Comparison of ENCODE assay signal across 8 cellular contexts in genomic region chr9:89519393-89519805, GRCh38. TPM values are rescaled to one million over a fixed set of nuclear protein-coding genes. Genes with fewer than 3 reads are reported as not detected.
A peak's percentile ranks its signal among the peaks of the same experiment; 100 is the strongest.
DNase-seq lines count a peak whose midpoint lies in the region; ATAC-seq and TF ChIP-seq lines count a peak whose summit lies in the region.

No MANE protein-coding gene starts in this region.

- TF ChIP-seq POLR2A in breast epithelium (IDR thresholded peaks at IDR 0.05) (no peak), erythroblast (IDR thresholded peaks at IDR 0.05; ENCODE audit: low read length) (no peak)

- H3K4me1 ChIP-seq in breast epithelium: no peaks in the 10 kb centered on the region
- no peaks in the 10 kb centered on the region for H3K4me1 ChIP-seq in foreskin keratinocyte
- H3K4me1 ChIP-seq in thymus (ENCODE audit: control insufficient read depth, insufficient read depth, low read length): peaks cover 53% of the 10 kb centered on the region

- DNase-seq in MCF 10A (ENCODE audit: unreplicated experiment) (peak; percentile 96), breast epithelium (ENCODE audit: low spot score in 2 of 2) (no peak), T-helper 17 cell (no peak), foreskin keratinocyte (peak; percentile 40 to 71), NCI-H510A (lab: John Stamatoyannopoulos, UW) (no peak), erythroblast (lab: John Stamatoyannopoulos, UW) (no peak), SHP77 treated with DMSO at 0.1 percent for 48 hours (lab: John Stamatoyannopoulos, UW) (no peak)

- intact Hi-C loops in MCF 10A (cut with micrococcal nuclease): no loop called here
- intact Hi-C loops in breast epithelium (cut with DNase I; ENCODE audit: low total_unique reads): no loop called here

- H3K27ac Mint-ChIP-seq in MCF 10A (ENCODE audit: low read depth, unreplicated experiment) (peak overlapping the region; percentile 21), T-helper 17 cell (peak overlapping the region; percentile 91)

- CTCF ChIA-PET in MCF 10A (lab: Yijun Ruan, JAX): interaction anchor here (1.0 to 1.2 kb wide), 2 partner anchors 11 to 30 kb away, joined by 5 to 7 read pairs; no protein-coding TSS in a partner anchor

- H3K4me1 Mint-ChIP-seq in MCF 10A (ENCODE audit: insufficient read depth, unreplicated experiment): peaks cover 10% of the 10 kb centered on the region
- peaks cover 47% of the 10 kb centered on the region for H3K4me1 Mint-ChIP-seq in T-helper 17 cell

- no TSS peak for BruUV-seq in MCF 10A (replicated peaks; lab: Mats Ljungman, UMichigan)

- H3K36me3 Mint-ChIP-seq in MCF 10A (ENCODE audit: insufficient read depth, unreplicated experiment): peaks cover 5% of the 10 kb centered on the region
- no peaks in the 10 kb centered on the region for H3K36me3 Mint-ChIP-seq in T-helper 17 cell (ENCODE audit: low read depth)

- H3K9me3 ChIP-seq in breast epithelium (no peaks in the 10 kb centered on the region), T-helper 17 cell (ENCODE audit: control insufficient read depth, low read length, poor library complexity, severe bottlenecking) (no peaks in the 10 kb centered on the region), thymus (ENCODE audit: control insufficient read depth) (no peaks in the 10 kb centered on the region)

- ATAC-seq in T-helper 17 cell (no peak), foreskin keratinocyte (peak; percentile 60)

- H3K27me3 Mint-ChIP-seq in MCF 10A (ENCODE audit: insufficient read depth, unreplicated experiment) (peaks cover 5% of the 10 kb centered on the region), T-helper 17 cell (no peaks in the 10 kb centered on the region)

- no peak overlapping the region for H3K27ac ChIP-seq in breast epithelium
- no peak overlapping the region for H3K27ac ChIP-seq in foreskin keratinocyte
- H3K27ac ChIP-seq in thymus (ENCODE audit: low read depth): peak overlapping the region; percentile 11

- WGBS in thymus: 98% methylated on average over 2 of the region's 2 CpGs

- H3K4me3 Mint-ChIP-seq in MCF 10A (ENCODE audit: unreplicated experiment): peak overlapping the region; percentile 5
- H3K4me3 Mint-ChIP-seq in T-helper 17 cell: peak overlapping the region; percentile 74

- no peaks in the 10 kb centered on the region for H3K36me3 ChIP-seq in breast epithelium
- no peaks in the 10 kb centered on the region for H3K36me3 ChIP-seq in thymus (ENCODE audit: control insufficient read depth, insufficient read depth)

- H3K9me3 Mint-ChIP-seq in MCF 10A (ENCODE audit: unreplicated experiment): peaks cover 1% of the 10 kb centered on the region

- POLR2A ChIA-PET in MCF 10A (lab: Yijun Ruan, JAX): interaction anchor here (1.4 to 1.6 kb wide), 2 partner anchors 29 to 131 kb away, joined by 4 to 6 read pairs; no protein-coding TSS in a partner anchor

- H3K4me3 ChIP-seq in breast epithelium: no peak overlapping the region
- no peak overlapping the region for H3K4me3 ChIP-seq in thymus (ENCODE audit: low read length)

- H3K27me3 ChIP-seq in breast epithelium (no peaks in the 10 kb centered on the region), foreskin keratinocyte (no peaks in the 10 kb centered on the region), thymus (ENCODE audit: control insufficient read depth, insufficient read depth) (no peaks in the 10 kb centered on the region)

- TF ChIP-seq CTCF in MCF 10A (IDR thresholded peaks at IDR 0.05; ENCODE audit: unreplicated experiment) (no peak), breast epithelium (IDR thresholded peaks at IDR 0.05) (no peak), foreskin keratinocyte (conservative IDR thresholded peaks at IDR 0.05) (no peak)

RNA-seq across cellular contexts. Expression of gene SEMA4D, which starts 21.5 kb away (rescaled TPM):
- total RNA-seq in MCF 10A (2022): 4.2 and 7.4 TPM in 2 replicates
- total RNA-seq in breast epithelium: 10 to 100 TPM in 2 of 3 donors, 1 to 10 TPM in 1; 9.9 to 24.6 (median 16.1) TPM
- 100 to 1,000 TPM; 250 to 312 TPM for total RNA-seq in T-helper 17 cell
- total RNA-seq in foreskin keratinocyte: 1.9 TPM in 2 replicates
- 0.68 and 0.69 TPM in 2 replicates for polyA plus RNA-seq in foreskin keratinocyte
- 62.1 TPM for polyA plus RNA-seq in thymus

Comparison
In these comparisons a context has a peak if more than half of its experiments do, and no peak if none do; other contexts are left out.
1. DNase-seq: peak in MCF 10A (single experiment) and foreskin keratinocyte (2 of 2); none in breast epithelium (0 of 2), T-helper 17 cell (0 of 3), NCI-H510A (single experiment), erythroblast (0 of 2) and SHP77 treated with DMSO at 0.1 percent for 48 hours (single experiment).
2. RNA of gene SEMA4D, which starts 21.5 kb away (total RNA-seq): 250 to 312 TPM in T-helper 17 cell; 9.9 to 24.6 TPM in breast epithelium, 4.2 to 7.4 TPM in MCF 10A and 1.9 TPM in foreskin keratinocyte; every median in the first group is over 4 times any median in the second.